Comparison of ENCODE assay signal across 22 cellular contexts in the genomic region with DNA sequence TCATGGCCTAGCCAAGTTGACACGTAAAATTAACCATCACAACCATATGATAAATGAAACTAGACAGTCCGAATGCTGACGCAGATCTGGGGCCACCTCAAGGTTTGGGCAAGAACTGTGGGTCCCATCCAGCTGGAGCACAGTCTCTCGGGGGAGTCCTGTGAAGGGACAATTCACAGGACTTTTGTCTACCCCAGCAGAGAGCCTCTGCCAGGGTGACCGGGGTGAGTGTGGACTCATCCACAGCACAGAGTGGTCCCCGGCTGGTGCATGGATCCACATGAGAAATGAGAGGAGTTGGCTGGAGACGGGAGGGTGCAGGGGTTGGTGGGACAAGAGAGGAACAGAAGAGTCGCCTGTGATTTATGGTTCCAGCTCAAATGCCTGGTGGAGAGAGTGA. TPM values are rescaled to one million over a fixed set of nuclear protein-coding genes. Genes with fewer than 3 reads are reported as not detected.
"Had no signal": no experiment of that assay in that cellular context is flagged by ENCODE, and none has a peak within 500 bp of the region (broad histone marks: within the 10 kb centered on the region; RNA-seq: fewer than 3 reads in every experiment).

No MANE protein-coding gene starts in this region.

- ATAC-seq: PC-3 had no signal

- H3K36me3 ChIP-seq: MG63 had no signal

- H3K4me3 ChIP-seq: MG63 had no signal

- H3K9me3 ChIP-seq: MG63, SK-N-SH had no signal

- H3K9ac ChIP-seq: SK-N-SH had no signal

- DNase-seq: IMR-90, Karpas-422, KG1, MG63, NCI-H1092, NCI-H1105 treated with DMSO at 0.1 percent for 48 hours, NCI-H1417 treated with DMSO at 0.1 percent for 48 hours, NCI-H146, NCI-H1694 treated with DMSO at 0.1 percent for 48 hours, NCI-H1930, NCI-H2081, NCI-H2107, NCI-H2227 treated with DMSO at 0.1 percent for 48 hours, NCI-H524, NCI-H526 treated with DMSO at 0.1 percent for 48 hours, NCI-H748 treated with DMSO at 0.1 percent for 48 hours, PC-3, SHP77, SK-N-SH, SW 1271 had no signal

- H3K27ac ChIP-seq: RWPE1 had no signal

RNA-seq across cellular contexts. Expression of gene UBE2QL1, which starts 52.6 kb away (rescaled TPM):
- total RNA-seq: HT-29, IMR-90 had no signal
- polyA plus RNA-seq: IMR-90 had no signal
